11 cellular contexts compared by ENCODE assay signal in genomic region chr1:77833521-77834100, GRCh38. TPM values are rescaled to one million over a fixed set of nuclear protein-coding genes. Genes with fewer than 3 reads are reported as not detected.
DNase-seq lines count a peak whose midpoint lies in the region; ATAC-seq, FAIRE-seq and TF ChIP-seq lines count a peak whose summit lies in the region.
"Had no signal": no experiment of that assay in that cellular context is flagged by ENCODE, and none has a peak within 500 bp of the region (broad histone marks: within the 10 kb centered on the region; RNA-seq: fewer than 3 reads in every experiment).

No MANE protein-coding gene starts in this region.

- TF ChIP-seq RAD21 in H1 (IDR thresholded peaks at IDR 0.05 in 1 of 2, conservative IDR thresholded peaks at IDR 0.05 in 1 of 2; ENCODE audit: low read depth in 2 of 2, low read length in 2 of 2) = no peak

- H3K9me3 ChIP-seq in adrenal gland (replicated peaks in 1 of 3) (no peaks in the 10 kb centered on the region), H1 (ENCODE audit: insufficient read depth in 2 of 2, low read depth in 1 of 2, low read length in 1 of 2) (no peaks in the 10 kb centered on the region), thyroid gland (no peaks in the 10 kb centered on the region)

- no peak for TF ChIP-seq EP300 in H1 (IDR thresholded peaks at IDR 0.05; ENCODE audit: borderline replicate concordance in 1 of 2, low read depth in 2 of 2, low read length in 2 of 2)

- H3K4me1 ChIP-seq in adrenal gland (replicated peaks in 1 of 2) (peaks cover 9 to 39% of the 10 kb centered on the region in 2 donors), H1 (replicated peaks in 1 of 4; ENCODE audit: control insufficient read depth in 3 of 4, insufficient read depth in 4 of 4, low read length in 3 of 4) (no peaks in the 10 kb centered on the region), thyroid gland (peaks cover 56 to 66% of the 10 kb centered on the region in 2 donors)

- no peak overlapping the region for H2AK5ac ChIP-seq in H1 (ENCODE audit: low read depth, low read length)

- H4K91ac ChIP-seq in H1 (replicated peaks; ENCODE audit: insufficient read length, low read length) = no peak overlapping the region

- H3K36me3 ChIP-seq in adrenal gland (replicated peaks in 1 of 2) (no peaks in the 10 kb centered on the region), H1 (ENCODE audit: control insufficient read depth in 2 of 4, insufficient read depth in 4 of 4, low read length in 3 of 4) (no peaks in the 10 kb centered on the region), thyroid gland (no peaks in the 10 kb centered on the region)

- H2BK120ac ChIP-seq in H1 (replicated peaks; ENCODE audit: low read depth, low read length) = no peak overlapping the region

- no peak overlapping the region for H3K18ac ChIP-seq in H1 (ENCODE audit: extremely low read depth, low read length)

- H3K4me3 ChIP-seq in adrenal gland (no peak overlapping the region), H1 (ENCODE audit: extremely low read depth in 1 of 4, insufficient read depth in 2 of 4, low read depth in 3 of 4, low read length in 4 of 4) (no peak overlapping the region), thyroid gland (replicated peaks in 1 of 3) (no peak overlapping the region)

- no peak overlapping the region for H3K23ac ChIP-seq in H1 (ENCODE audit: insufficient read length)

- ATAC-seq in HG02588 (IDR thresholded peaks at IDR 0.05; ENCODE audit: unreplicated experiment) (no peak), GM21619 (IDR thresholded peaks at IDR 0.05; ENCODE audit: unreplicated experiment) (no peak)
- ATAC-seq: CD8-positive, alpha-beta T cell had no signal

- no peak overlapping the region for H3K4me2 ChIP-seq in H1 (ENCODE audit: insufficient read depth in 1 of 2, low read depth in 2 of 2, low read length in 2 of 2)

- no peak overlapping the region for H2AFZ ChIP-seq in H1 (ENCODE audit: low read length)

- no peaks in the 10 kb centered on the region for H3K27me3 ChIP-seq in adrenal gland
- H3K27me3 ChIP-seq in H1 (replicated peaks in 1 of 4; ENCODE audit: control insufficient read depth in 3 of 4, extremely low read depth in 1 of 4, insufficient read depth in 3 of 4, low read length in 3 of 4) = no peaks in the 10 kb centered on the region
- no peaks in the 10 kb centered on the region for H3K27me3 ChIP-seq in thyroid gland

- no peak overlapping the region for H3K14ac ChIP-seq in H1 (ENCODE audit: insufficient read length)

- peak overlapping the region in 4 of 5 donors; percentile 16 to 79 (median 41) for H3K27ac ChIP-seq in adrenal gland
- no peak overlapping the region for H3K27ac ChIP-seq in H1 (ENCODE audit: low read depth, low read length)
- peak overlapping the region; percentile 95 to 99 (median 96) for H3K27ac ChIP-seq in thyroid gland

- no peak overlapping the region for H3K56ac ChIP-seq in H1 (replicated peaks; ENCODE audit: insufficient read length, low read depth, low read length)

- peak; percentile 32 for FAIRE-seq in H1 (lab: Jason Lieb, UNC)

- CTCF ChIA-PET in H1 (lab: Charles Lee; ENCODE audit: partially characterized antibody) = interaction anchor here (1.3 kb wide), 1 partner anchor 10 kb away, joined by 4 read pairs; no protein-coding TSS in a partner anchor

- no peak overlapping the region for H2BK15ac ChIP-seq in H1 (ENCODE audit: low read length)

- H4K5ac ChIP-seq in H1 (ENCODE audit: insufficient read length, low read depth, low read length) = no peak overlapping the region

- DNase-seq in adrenal gland = no peak
- no peak for DNase-seq in H1 (ENCODE audit: low read depth in 1 of 2, low spot score in 2 of 2)
- DNase-seq in myocyte (ENCODE audit: low read depth) = peak; percentile 28
- DNase-seq in thyroid gland = no peak
- DNase-seq in Kasumi-1 (lab: John Stamatoyannopoulos, UW) = no peak
- no peak for DNase-seq in NCI-H1048 (lab: John Stamatoyannopoulos, UW)
- DNase-seq: CD8-positive, alpha-beta T cell; NCI-H524 treated with DMSO at 0.1 percent for 48 hours; SHP77 treated with DMSO at 0.1 percent for 48 hours had no signal

- TF ChIP-seq POLR2A in adrenal gland (IDR thresholded peaks at IDR 0.05) (no peak), H1 (IDR thresholded peaks at IDR 0.05; ENCODE audit: control extremely low read depth in 1 of 2, low read depth in 2 of 2, low read length in 2 of 2) (no peak), thyroid gland (IDR thresholded peaks at IDR 0.05) (no peak)

- H3K79me1 ChIP-seq in H1 (ENCODE audit: low read depth, low read length) = no peaks in the 10 kb centered on the region

- no peak overlapping the region for H3K9ac ChIP-seq in H1 (replicated peaks in 1 of 4; ENCODE audit: extremely low read depth in 1 of 4, low read depth in 3 of 4, low read length in 3 of 4)

- no peak overlapping the region for H2BK5ac ChIP-seq in H1 (ENCODE audit: low read depth, low read length)

- intact Hi-C loops in adrenal gland (cut with DNase I) (no loop called here), thyroid gland (cut with DNase I) (no loop called here)

- POLR2A ChIA-PET in H1 (lab: Charles Lee; ENCODE audit: partially characterized antibody) = interaction anchor here (1.0 kb wide), 1 partner anchor 55 kb away, joined by 3 read pairs; the partner anchor contains the start of gene NEXN

- no peak overlapping the region for H3K4ac ChIP-seq in H1 (replicated peaks; ENCODE audit: insufficient read length, low read depth, low read length)

- H2BK20ac ChIP-seq in H1 (ENCODE audit: low read length) = no peak overlapping the region

- H3K23me2 ChIP-seq in H1 (ENCODE audit: low read depth, low read length) = no peaks in the 10 kb centered on the region

- no peaks in the 10 kb centered on the region for H4K20me1 ChIP-seq in H1 (replicated peaks in 1 of 2; ENCODE audit: control insufficient read depth in 1 of 2, insufficient read depth in 2 of 2, low read length in 2 of 2)

- WGBS in adrenal gland, 4 donors = 90 to 98% (median 93%) methylated on average over 3 of the region's 3 CpGs
- 83% methylated on average over 3 of the region's 3 CpGs; no CpG with 5 or more reads in 1 of the 2 experiments for WGBS in H1 (ENCODE audit: extremely low coverage in 1 of 2, insufficient coverage in 1 of 2, insufficient read length in 1 of 2, insufficient replicate concordance in 2 of 2, low coverage in 1 of 2, low lambda C conversion rate in 2 of 2, missing lambda C conversion rate in 1 of 2), 2 experiments
- WGBS in thyroid gland, 2 donors = 78 to 84% methylated on average over 3 of the region's 3 CpGs

- TF ChIP-seq CTCF in adrenal gland (IDR thresholded peaks at IDR 0.05) (no peak), H1 (IDR thresholded peaks at IDR 0.05; ENCODE audit: control extremely low read depth in 1 of 3, insufficient read depth in 1 of 3, low read depth in 1 of 3, low read length in 3 of 3) (no peak), thyroid gland (IDR thresholded peaks at IDR 0.05) (no peak)

- no peak overlapping the region for H4K8ac ChIP-seq in H1 (ENCODE audit: extremely low read depth, insufficient read depth, low read length)

- H3K79me2 ChIP-seq in H1 (ENCODE audit: control insufficient read depth in 1 of 2, insufficient read depth in 2 of 2, low read length in 2 of 2) = no peaks in the 10 kb centered on the region

- no peak overlapping the region for H2BK12ac ChIP-seq in H1 (ENCODE audit: low read depth, low read length)

TF ChIP-seq in H1, 55 proteins besides CTCF, POLR2A, EP300 and RAD21:
- no peak for TF ChIP-seq RBBP5 (IDR thresholded peaks at IDR 0.05; ENCODE audit: borderline replicate concordance, low read depth, low read length)
- no peak for TF ChIP-seq EGR1 (IDR thresholded peaks at IDR 0.05; ENCODE audit: borderline replicate concordance, low read depth, low read length)

RNA-seq across cellular contexts. Expression of gene MIGA1, which starts 54.2 kb away (rescaled TPM):
- total RNA-seq in adrenal gland (10 to 100 TPM in 7 of 8 donors, 1 to 10 TPM in 1; 9.6 to 24.2 (median 17.2) TPM), myocyte (9.6 and 14.4 TPM in 2 replicates), thyroid gland (10 to 100 TPM; 25.8 to 34.6 (median 30.5) TPM)
- polyA plus RNA-seq in adrenal gland (10 to 100 TPM in 1 of 3 donors, 1 to 10 TPM in 2; 2.4 to 17.0 (median 2.7) TPM), H1 (2011; rRNA removed) (0.89 and 0.95 TPM in 2 replicates)
- total RNA-seq in H1 (2021; fragmentation: NEBNext Ultra II Directional; extraction: Animal tissue kit (Norgen Biotek cat#: 25700)) = 6.1 and 7.0 TPM in 2 replicates
- polyA plus RNA-seq in H1 (2011; cell fraction: cytosol; rRNA removed) = 1.6 TPM
- 1.2 TPM for polyA plus RNA-seq in H1 (2011; cell fraction: nucleus; rRNA removed)
- 1.8 to 3.7 TPM (median 2.5 TPM) in 4 replicates for polyA plus RNA-seq in H1 (2012, experiment 1 of 2)
- 0.25 TPM for polyA plus RNA-seq in H1 (2012, experiment 2 of 2)
- polyA plus RNA-seq in H1 (2013, experiment 1 of 2) = 3.8 TPM
- polyA plus RNA-seq in H1 (2013, experiment 2 of 2) = 4.5 TPM
- polyA minus RNA-seq in H1 (2011; rRNA and poly(A)+ RNA removed) = 4.2 and 7.1 TPM in 2 replicates
- 1.8 TPM for polyA minus RNA-seq in H1 (2011; cell fraction: cytosol; rRNA and poly(A)+ RNA removed)
- 7.8 TPM for polyA minus RNA-seq in H1 (2011; cell fraction: nucleus; rRNA and poly(A)+ RNA removed)
- 5.1 TPM for polyA plus RNA-seq in myocyte (2012)

RNA-seq across cellular contexts. Expression of gene NEXN, which starts 54.8 kb away (rescaled TPM):
- 10 to 100 TPM in 5 of 8 donors, 1 to 10 TPM in 3; 6.5 to 24.2 (median 13.2) TPM for total RNA-seq in adrenal gland
- 10 to 100 TPM; 19.2 to 50.6 (median 50.2) TPM for polyA plus RNA-seq in adrenal gland
- 2.6 and 2.9 TPM in 2 replicates for total RNA-seq in H1 (2021; fragmentation: NEBNext Ultra II Directional; extraction: Animal tissue kit (Norgen Biotek cat#: 25700))
- polyA plus RNA-seq in H1 (2011; rRNA removed) = 0.17 and 0.20 TPM in 2 replicates
- polyA plus RNA-seq in H1 (2011; cell fraction: cytosol; rRNA removed) = 0.56 TPM
- polyA plus RNA-seq in H1 (2011; cell fraction: nucleus; rRNA removed) = 0.91 TPM
- polyA plus RNA-seq in H1 (2012, experiment 1 of 2) = 2.9 to 5.6 TPM (median 3.1 TPM) in 4 replicates
- polyA plus RNA-seq in H1 (2012, experiment 2 of 2) = 0.37 TPM
- polyA plus RNA-seq in H1 (2013, experiment 1 of 2) = 10.6 TPM
- 10.6 TPM for polyA plus RNA-seq in H1 (2013, experiment 2 of 2)
- polyA minus RNA-seq in H1 (2011; rRNA and poly(A)+ RNA removed) = 0.15 and 0.22 TPM in 2 replicates
- 0.73 TPM for polyA minus RNA-seq in H1 (2011; cell fraction: cytosol; rRNA and poly(A)+ RNA removed)
- 2.2 TPM for polyA minus RNA-seq in H1 (2011; cell fraction: nucleus; rRNA and poly(A)+ RNA removed)
- 100 and 144 TPM in 2 replicates for total RNA-seq in myocyte
- polyA plus RNA-seq in myocyte (2012) = 76.9 TPM
- total RNA-seq in thyroid gland = 10 to 100 TPM in 3 of 4 donors, 1 to 10 TPM in 1; 5.7 to 16.5 (median 11.0) TPM
